In the genomic region with DNA sequence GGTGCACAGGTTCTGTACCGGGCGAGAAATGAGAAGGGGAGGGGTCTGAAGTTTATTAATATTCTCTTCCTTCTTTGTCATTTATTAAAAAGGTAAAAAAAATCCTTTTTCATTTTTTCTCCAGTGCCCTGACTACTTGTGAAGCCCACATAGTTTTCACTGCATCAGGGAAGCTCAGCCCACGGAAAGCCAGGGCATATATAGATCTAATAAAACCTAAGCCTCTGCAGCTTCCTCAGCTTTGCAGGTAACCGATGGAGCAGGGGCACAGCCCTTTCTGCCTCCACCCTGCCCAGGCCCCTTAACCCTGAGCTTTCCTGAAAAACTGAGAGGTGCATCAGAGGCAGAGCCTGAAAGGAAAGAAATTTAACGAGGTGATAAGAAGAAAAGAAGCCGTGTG, we compare ENCODE assay signal across 28 cellular contexts.
"Had no signal": no experiment of that assay in that cellular context is flagged by ENCODE, and none has a peak within 500 bp of the region (broad histone marks: within the 10 kb centered on the region; RNA-seq: fewer than 3 reads in every experiment).

No MANE protein-coding gene starts in this region.

- H3K9me3 Mint-ChIP-seq: activated CD4-positive, alpha-beta memory T cell treated with anti-CD3 and anti-CD28 coated beads, Interleukin-2, amount 10 ng/mL, durations not matched to agents 7 days and 5 days; activated naive CD4-positive, alpha-beta T cell treated with anti-CD3 and anti-CD28 coated beads, Interleukin-2, amount 10 ng/mL, durations not matched to agents 7 days and 5 days; activated naive CD8-positive, alpha-beta T cell treated with anti-CD3 and anti-CD28 coated beads, Interleukin-2, amount 50 U/mL, for 24 hours had no signal

- H3K36me3 Mint-ChIP-seq: activated CD8-positive, alpha-beta memory T cell treated with anti-CD3 and anti-CD28 coated beads, Interleukin-2, amount 10 ng/mL, durations not matched to agents 7 days and 5 days; activated naive CD4-positive, alpha-beta T cell treated with anti-CD3 and anti-CD28 coated beads, Interleukin-2, amount 10 ng/mL, durations not matched to agents 7 days and 5 days; activated naive CD8-positive, alpha-beta T cell; brain had no signal

- H2AFZ ChIP-seq: PC-9 had no signal

- H3K9ac ChIP-seq: KMS-11 had no signal

- H3K27me3 Mint-ChIP-seq: activated CD4-positive, alpha-beta memory T cell treated with anti-CD3 and anti-CD28 coated beads, Interleukin-2, amount 10 ng/mL, durations not matched to agents 7 days and 5 days; activated CD8-positive, alpha-beta memory T cell treated with anti-CD3 and anti-CD28 coated beads, Interleukin-2, amount 10 ng/mL, durations not matched to agents 7 days and 5 days; activated naive CD4-positive, alpha-beta T cell treated with anti-CD3 and anti-CD28 coated beads, Interleukin-2, amount 10 ng/mL, durations not matched to agents 7 days and 5 days had no signal

- H3K4me3 ChIP-seq: PC-9 had no signal

- H3K27ac Mint-ChIP-seq: activated CD4-positive, alpha-beta memory T cell treated with anti-CD3 and anti-CD28 coated beads, Interleukin-2, amount 10 ng/mL, durations not matched to agents 7 days and 5 days; activated CD8-positive, alpha-beta memory T cell treated with anti-CD3 and anti-CD28 coated beads, Interleukin-2, amount 10 ng/mL, durations not matched to agents 7 days and 5 days; activated naive CD4-positive, alpha-beta T cell treated with anti-CD3 and anti-CD28 coated beads, Interleukin-2, amount 10 ng/mL, durations not matched to agents 7 days and 5 days; activated naive CD8-positive, alpha-beta T cell; activated naive CD8-positive, alpha-beta T cell treated with anti-CD3 and anti-CD28 coated beads, Interleukin-2, amount 50 U/mL, for 24 hours; brain had no signal

- H3K4me1 Mint-ChIP-seq: activated CD4-positive, alpha-beta memory T cell treated with anti-CD3 and anti-CD28 coated beads, Interleukin-2, amount 10 ng/mL, durations not matched to agents 7 days and 5 days; activated CD8-positive, alpha-beta memory T cell treated with anti-CD3 and anti-CD28 coated beads, Interleukin-2, amount 10 ng/mL, durations not matched to agents 7 days and 5 days; activated naive CD4-positive, alpha-beta T cell treated with anti-CD3 and anti-CD28 coated beads, Interleukin-2, amount 10 ng/mL, durations not matched to agents 7 days and 5 days; activated naive CD8-positive, alpha-beta T cell treated with anti-CD3 and anti-CD28 coated beads, Interleukin-2, amount 50 U/mL, for 24 hours had no signal

- H3K27ac ChIP-seq: KMS-11, PC-9, RWPE1 had no signal

- DNase-seq: activated CD4-positive, alpha-beta memory T cell treated with anti-CD3 and anti-CD28 coated beads, Interleukin-2, amount 10 ng/mL, durations not matched to agents 7 days and 5 days; activated CD4-positive, alpha-beta T cell treated with anti-CD3 and anti-CD28 coated beads, Interleukin-2, amount 50 U/mL, for 1 hour; activated CD8-positive, alpha-beta memory T cell treated with anti-CD3 and anti-CD28 coated beads for 24 hours; activated CD8-positive, alpha-beta memory T cell treated with anti-CD3 and anti-CD28 coated beads, Interleukin-2, amount 10 ng/mL, durations not matched to agents 7 days and 5 days; activated CD8-positive, alpha-beta memory T cell treated with anti-CD3 and anti-CD28 coated beads, Interleukin-2, amount 50 U/mL, for 48 hours; activated effector memory CD4-positive, alpha-beta T cell treated with Interleukin-2 at 50 U/mL for 16 hours; activated naive CD4-positive, alpha-beta T cell treated with anti-CD3 and anti-CD28 coated beads, Interleukin-2, amount 10 ng/mL, durations not matched to agents 7 days and 5 days; activated naive CD8-positive, alpha-beta T cell treated with anti-CD3 and anti-CD28 coated beads, Interleukin-2, amount 50 U/mL, for 24 hours; activated T-cell treated with anti-CD3 and anti-CD28 coated beads, Interleukin-2, amount 50 U/mL, for 48 hours; central memory CD4-positive, alpha-beta T cell; NCI-H1105; NCI-H1417 treated with DMSO at 0.1 percent for 48 hours; NCI-H187 treated with DMSO at 0.1 percent for 48 hours; NCI-H2081; NCI-H226; NCI-H446 treated with DMSO at 0.1 percent for 48 hours; NCI-H524; NCI-H69; PC-9; SW 1271; T-helper 1 cell; T-helper 2 cell; T-helper 9 cell had no signal

- ATAC-seq: activated CD8-positive, alpha-beta memory T cell treated with anti-CD3 and anti-CD28 coated beads, Interleukin-2, amount 10 ng/mL, durations not matched to agents 7 days and 5 days; activated naive CD8-positive, alpha-beta T cell treated with anti-CD3 and anti-CD28 coated beads, Interleukin-2, amount 50 U/mL, for 24 hours; Right ventricle myocardium inferior had no signal

- H3K4me2 ChIP-seq: KMS-11, PC-9 had no signal

- H3K4me3 Mint-ChIP-seq: activated CD4-positive, alpha-beta memory T cell treated with anti-CD3 and anti-CD28 coated beads, Interleukin-2, amount 10 ng/mL, durations not matched to agents 7 days and 5 days; activated CD8-positive, alpha-beta memory T cell treated with anti-CD3 and anti-CD28 coated beads, Interleukin-2, amount 10 ng/mL, durations not matched to agents 7 days and 5 days; activated naive CD4-positive, alpha-beta T cell treated with anti-CD3 and anti-CD28 coated beads, Interleukin-2, amount 10 ng/mL, durations not matched to agents 7 days and 5 days; activated naive CD8-positive, alpha-beta T cell; activated naive CD8-positive, alpha-beta T cell treated with anti-CD3 and anti-CD28 coated beads, Interleukin-2, amount 50 U/mL, for 24 hours; brain had no signal
